ENCODE assay signal across 10 cellular contexts in genomic region chr17:66405836-66406679, GRCh38.
DNase-seq lines count a peak whose midpoint lies in the region; ATAC-seq lines count a peak whose summit lies in the region.
"Had no signal": no experiment of that assay in that cellular context is flagged by ENCODE, and none has a peak within 500 bp of the region (broad histone marks: within the 10 kb centered on the region; RNA-seq: fewer than 3 reads in every experiment).

No MANE protein-coding gene starts in this region.

- no peaks in the 10 kb centered on the region for H3K27me3 Mint-ChIP-seq in stimulated activated naive CD8-positive, alpha-beta T cell treated with anti-CD3 and anti-CD28 coated beads, Interleukin-15, Interleukin-2, amounts not matched to agents 100 ng/mL and 50 ng/mL, for 24 hours

- peaks cover 78% of the 10 kb centered on the region for H3K4me1 Mint-ChIP-seq in stimulated activated naive CD8-positive, alpha-beta T cell treated with anti-CD3 and anti-CD28 coated beads, Interleukin-15, Interleukin-2, amounts not matched to agents 100 ng/mL and 50 ng/mL, for 24 hours (ENCODE audit: low read depth)

- peak overlapping the region; percentile 81 for H3K27ac Mint-ChIP-seq in stimulated activated naive CD8-positive, alpha-beta T cell treated with anti-CD3 and anti-CD28 coated beads, Interleukin-15, Interleukin-2, amounts not matched to agents 100 ng/mL and 50 ng/mL, for 24 hours

- H3K9me3 Mint-ChIP-seq in stimulated activated naive CD8-positive, alpha-beta T cell treated with anti-CD3 and anti-CD28 coated beads, Interleukin-15, Interleukin-2, amounts not matched to agents 100 ng/mL and 50 ng/mL, for 24 hours, result no peaks in the 10 kb centered on the region

- no peak for DNase-seq in stimulated activated naive CD8-positive, alpha-beta T cell treated with anti-CD3 and anti-CD28 coated beads, Interleukin-15, Interleukin-2, amounts not matched to agents 100 U/mL and 50 U/mL, for 24 hours
- DNase-seq in NCI-H446 treated with DMSO at 0.1 percent for 48 hours (lab: John Stamatoyannopoulos, UW), result peak; percentile 95
- DNase-seq in cerebellar cortex (ENCODE audit: low spot score), result peak; percentile 90
- peak; percentile 24 for DNase-seq in stromal cell of bone marrow (ENCODE audit: low read depth)
- DNase-seq in NAMALWA (ENCODE audit: low spot score), result no peak
- DNase-seq in activated CD4-positive, CD25-positive, alpha-beta regulatory T cell treated with anti-CD3 and anti-CD28 coated beads, Interleukin-2, amount 50 U/mL, for 72 hours, result no peak
- DNase-seq in NCI-H1694 (lab: John Stamatoyannopoulos, UW), result no peak
- DNase-seq: SIG-M5 had no signal

- peaks cover 27% of the 10 kb centered on the region for H3K36me3 Mint-ChIP-seq in stimulated activated naive CD8-positive, alpha-beta T cell treated with anti-CD3 and anti-CD28 coated beads, Interleukin-15, Interleukin-2, amounts not matched to agents 100 ng/mL and 50 ng/mL, for 24 hours (ENCODE audit: low read depth)

- H3K4me3 Mint-ChIP-seq in stimulated activated naive CD8-positive, alpha-beta T cell treated with anti-CD3 and anti-CD28 coated beads, Interleukin-15, Interleukin-2, amounts not matched to agents 100 ng/mL and 50 ng/mL, for 24 hours, result peak overlapping the region; percentile 63

- no peak for ATAC-seq in stimulated activated naive CD8-positive, alpha-beta T cell treated with anti-CD3 and anti-CD28 coated beads, Interleukin-15, Interleukin-2, amounts not matched to agents 100 U/mL and 50 U/mL, for 24 hours
- ATAC-seq: HepG2 had no signal

Comparison
In these comparisons a context has a peak if more than half of its experiments do, and no peak if none do; other contexts are left out.
1. DNase-seq: peak in NCI-H446 treated with DMSO at 0.1 percent for 48 hours (single experiment), cerebellar cortex (single experiment) and stromal cell of bone marrow (single experiment); none in stimulated activated naive CD8-positive, alpha-beta T cell treated with anti-CD3 and anti-CD28 coated beads, Interleukin-15, Interleukin-2, amounts not matched to agents 100 U/mL and 50 U/mL, for 24 hours (single experiment), NAMALWA (single experiment), activated CD4-positive, CD25-positive, alpha-beta regulatory T cell treated with anti-CD3 and anti-CD28 coated beads, Interleukin-2, amount 50 U/mL, for 72 hours (single experiment) and NCI-H1694 (single experiment).